Comparison of ENCODE assay signal across 8 cellular contexts in the genomic region with DNA sequence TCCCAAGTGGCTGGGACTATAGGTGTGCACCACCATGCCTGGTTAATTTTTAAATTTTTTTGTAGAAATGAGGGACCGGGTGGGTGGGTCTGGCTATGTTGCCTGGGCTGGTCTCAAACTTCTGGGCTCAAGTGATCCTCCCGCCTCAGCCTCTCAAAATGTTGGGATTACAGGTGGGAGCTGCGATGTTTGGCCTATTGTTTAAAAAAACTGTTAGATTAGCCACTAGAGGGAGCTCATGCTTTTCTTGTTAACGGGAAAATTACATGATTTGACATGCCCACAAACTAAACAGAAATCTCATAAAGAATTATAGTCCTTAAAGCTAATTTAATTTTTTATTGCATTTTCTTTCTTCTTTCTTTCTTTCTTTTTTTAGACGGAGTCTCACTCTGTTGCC. TPM values are rescaled to one million over a fixed set of nuclear protein-coding genes. Genes with fewer than 3 reads are reported as not detected.
DNase-seq lines count a peak whose midpoint lies in the region; ATAC-seq, FAIRE-seq and TF ChIP-seq lines count a peak whose summit lies in the region.

No MANE protein-coding gene starts in this region.

- TF ChIP-seq POLR2A in right lobe of liver (IDR thresholded peaks at IDR 0.05), result no peak

- TF ChIP-seq CTCF in bronchial epithelial cell (IDR thresholded peaks at IDR 0.05; ENCODE audit: insufficient read depth, low read length, severe bottlenecking) (peak; percentile 57), right lobe of liver (IDR thresholded peaks at IDR 0.05) (peak; percentile 58 to 73 (median 68))

- H3K27ac ChIP-seq in right lobe of liver, result no peak overlapping the region

- DNase-seq in COR-L47 (lab: John Stamatoyannopoulos, UW), result peak; percentile 69
- peak; percentile 32 for DNase-seq in HCEC 1CT
- peak; percentile 66 for DNase-seq in NCI-H748 (lab: John Stamatoyannopoulos, UW; ENCODE audit: unreplicated experiment)
- peak; percentile 55 for DNase-seq in bronchial epithelial cell (ENCODE audit: low read depth)
- no peak for DNase-seq in right lobe of liver
- DNase-seq in activated CD4-positive, CD25-positive, alpha-beta regulatory T cell (lab: John Stamatoyannopoulos, UW), result no peak

- intact Hi-C loops in right lobe of liver (cut with DNase I), result loop anchor here in 1 of 2 donors (10.0 kb wide), 1 partner anchor 69 kb away; no protein-coding TSS in a partner anchor

- H3K36me3 ChIP-seq in bronchial epithelial cell (ENCODE audit: control insufficient read depth, insufficient read depth, low read length) (no peaks in the 10 kb centered on the region), right lobe of liver (no peaks in the 10 kb centered on the region)

- H3K9me3 ChIP-seq in right lobe of liver, result no peaks in the 10 kb centered on the region

- peaks cover 0 to 3% (median 0%) of the 10 kb centered on the region in 4 donors for H3K4me1 ChIP-seq in right lobe of liver

- no peak for FAIRE-seq in bronchial epithelial cell (lab: Jason Lieb, UNC)

- H3K27me3 ChIP-seq in bronchial epithelial cell (ENCODE audit: control insufficient read depth, insufficient read depth, low read length), result no peaks in the 10 kb centered on the region
- no peaks in the 10 kb centered on the region for H3K27me3 ChIP-seq in right lobe of liver

- ATAC-seq in right lobe of liver (peak; percentile 59 to 70 (median 64)), GM21390 (IDR thresholded peaks at IDR 0.05; ENCODE audit: unreplicated experiment) (no peak), GM19452 (IDR thresholded peaks at IDR 0.05; ENCODE audit: unreplicated experiment) (no peak)

- H3K4me3 ChIP-seq in bronchial epithelial cell (ENCODE audit: low read depth, low read length) (no peak overlapping the region), right lobe of liver (no peak overlapping the region)

- 9% methylated on average over 5 of the region's 5 CpGs for WGBS in right lobe of liver (ENCODE audit: insufficient coverage, low coverage, low lambda C conversion rate, missing lambda C conversion rate)

RNA-seq across cellular contexts. Expression of gene SDAD1, which starts 5.0 kb away (rescaled TPM):
- total RNA-seq in bronchial epithelial cell (21.8 and 30.3 TPM in 2 replicates), right lobe of liver (10 to 100 TPM; 11.6 to 21.3 (median 17.2) TPM)

RNA-seq across cellular contexts. Expression of gene CXCL9, which starts 11.6 kb away (rescaled TPM):
- total RNA-seq in bronchial epithelial cell (not detected in 2 replicates), right lobe of liver (1 to 10 TPM in 4 of 6 experiments, under 1 TPM in 1, not detected in 1; 0.73 to 3.6 (median 2.6) TPM)

RNA-seq across cellular contexts. Expression of gene CXCL10, which starts 27.6 kb away (rescaled TPM):
- total RNA-seq in bronchial epithelial cell, result 0.13 TPM in 1 of 2 replicates, not detected in the other
- total RNA-seq in right lobe of liver, result 1 to 10 TPM in 4 of 6 experiments, under 1 TPM in 1, not detected in 1; 0.42 to 7.0 (median 5.4) TPM

RNA-seq across cellular contexts. Expression of gene CXCL11, which starts 40.1 kb away (rescaled TPM):
- total RNA-seq in bronchial epithelial cell, result not detected in 2 replicates
- under 1 TPM in 2 of 6 experiments, not detected in 4; 0.20 to 0.35 TPM for total RNA-seq in right lobe of liver

RNA-seq across cellular contexts. Expression of gene NAAA, which starts 54.9 kb away (rescaled TPM):
- total RNA-seq in bronchial epithelial cell (13.4 and 26.9 TPM in 2 replicates), right lobe of liver (10 to 100 TPM; 24.2 to 80.7 (median 41.9) TPM)

Comparison
In these comparisons a context has a peak if more than half of its experiments do, and no peak if none do; other contexts are left out.
1. DNase-seq: peak in COR-L47 (single experiment), HCEC 1CT (single experiment), NCI-H748 (single experiment) and bronchial epithelial cell (single experiment); none in right lobe of liver (0 of 3) and activated CD4-positive, CD25-positive, alpha-beta regulatory T cell (0 of 4).
2. ATAC-seq: peak in right lobe of liver (4 of 4); none in GM21390 (single experiment) and GM19452 (single experiment).